ENCODE assay signal across 24 cellular contexts in the genomic region with DNA sequence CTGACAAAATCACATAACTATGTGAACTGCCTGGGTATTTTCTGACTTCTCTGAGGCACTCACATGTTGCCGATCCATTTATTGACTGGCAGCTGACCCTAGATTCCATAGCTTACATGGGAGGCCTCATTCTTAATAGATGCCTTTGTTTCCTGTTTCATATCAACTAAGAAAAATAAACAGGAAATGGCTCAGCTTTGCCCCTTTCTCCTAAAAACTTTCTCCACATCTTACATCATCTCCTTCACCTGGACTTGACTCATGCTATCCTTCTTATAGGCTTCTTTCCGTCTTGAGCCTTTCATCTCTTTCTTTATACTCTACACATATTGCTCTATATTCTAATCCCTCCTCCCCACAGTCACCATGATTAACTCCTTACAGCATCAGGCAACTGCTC. TPM values are rescaled to one million over a fixed set of nuclear protein-coding genes. Genes with fewer than 3 reads are reported as not detected.
"Had no signal": no experiment of that assay in that cellular context is flagged by ENCODE, and none has a peak within 500 bp of the region (broad histone marks: within the 10 kb centered on the region; RNA-seq: fewer than 3 reads in every experiment).

No MANE protein-coding gene starts in this region.

- H3K4me3 Mint-ChIP-seq: activated CD8-positive, alpha-beta T cell treated with anti-CD3 and anti-CD28 coated beads, Interleukin-2, amount 10 ng/mL, durations not matched to agents 7 days and 5 days; activated naive CD8-positive, alpha-beta T cell treated with anti-CD3 and anti-CD28 coated beads for 36 hours; activated T-cell treated with anti-CD3 and anti-CD28 coated beads, Interleukin-2, amount 50 U/mL, for 72 hours; brain; central memory CD8-positive, alpha-beta T cell; effector memory CD8-positive, alpha-beta T cell; naive thymus-derived CD8-positive, alpha-beta T cell; stimulated activated naive CD8-positive, alpha-beta T cell treated with anti-CD3 and anti-CD28 coated beads, Interleukin-15, Interleukin-2, amounts not matched to agents 100 ng/mL and 50 ng/mL, for 24 hours; T-helper 17 cell; type B pancreatic cell; WTC11 had no signal

- H3K9me3 Mint-ChIP-seq: activated naive CD8-positive, alpha-beta T cell treated with anti-CD3 and anti-CD28 coated beads for 36 hours; activated T-cell treated with anti-CD3 and anti-CD28 coated beads, Interleukin-2, amount 50 U/mL, for 72 hours; brain; central memory CD8-positive, alpha-beta T cell; effector memory CD8-positive, alpha-beta T cell; naive thymus-derived CD8-positive, alpha-beta T cell; stimulated activated naive CD8-positive, alpha-beta T cell treated with anti-CD3 and anti-CD28 coated beads, Interleukin-15, Interleukin-2, amounts not matched to agents 100 ng/mL and 50 ng/mL, for 24 hours; type B pancreatic cell; WTC11 had no signal

- ATAC-seq: activated CD8-positive, alpha-beta T cell treated with anti-CD3 and anti-CD28 coated beads, Interleukin-2, amount 10 ng/mL, durations not matched to agents 7 days and 5 days; activated T-cell treated with anti-CD3 and anti-CD28 coated beads, Interleukin-2, amount 50 U/mL, for 72 hours; effector memory CD8-positive, alpha-beta T cell; naive thymus-derived CD8-positive, alpha-beta T cell; pancreas; T-helper 17 cell; WTC11 had no signal

- H3K4me3 ChIP-seq: left ventricle myocardium inferior, pancreas, sigmoid colon, spleen, suprapubic skin had no signal

- H3K27ac ChIP-seq: left ventricle myocardium inferior, pancreas, sigmoid colon, spleen, suprapubic skin had no signal

- H3K27me3 Mint-ChIP-seq: activated naive CD8-positive, alpha-beta T cell treated with anti-CD3 and anti-CD28 coated beads for 36 hours; central memory CD8-positive, alpha-beta T cell; naive thymus-derived CD8-positive, alpha-beta T cell; stimulated activated naive CD8-positive, alpha-beta T cell treated with anti-CD3 and anti-CD28 coated beads, Interleukin-15, Interleukin-2, amounts not matched to agents 100 ng/mL and 50 ng/mL, for 24 hours; type B pancreatic cell had no signal

- DNase-seq: activated CD4-positive, alpha-beta T cell treated with anti-CD3 and anti-CD28 coated beads for 48 hours; activated CD8-positive, alpha-beta memory T cell treated with anti-CD3 and anti-CD28 coated beads, Interleukin-2, amount 50 U/mL, for 4 hours; activated CD8-positive, alpha-beta T cell treated with anti-CD3 and anti-CD28 coated beads, Interleukin-2, amount 10 ng/mL, durations not matched to agents 7 days and 5 days; activated gamma-delta T cell treated with Interleukin-2 at 50 U/mL for 16 hours; activated naive CD8-positive, alpha-beta T cell treated with anti-CD3 and anti-CD28 coated beads for 36 hours; activated T-cell treated with anti-CD3 and anti-CD28 coated beads, Interleukin-2, amount 50 U/mL, for 72 hours; amygdala; effector memory CD8-positive, alpha-beta T cell; erythroblast; kidney; left ventricle myocardium inferior; mesenchymal stem cell; naive thymus-derived CD8-positive, alpha-beta T cell; pancreas; sigmoid colon; spleen; T-helper 17 cell had no signal

- H3K36me3 Mint-ChIP-seq: WTC11 had no signal

- H3K4me1 Mint-ChIP-seq: brain, WTC11 had no signal

- H3K27ac Mint-ChIP-seq: activated CD8-positive, alpha-beta T cell treated with anti-CD3 and anti-CD28 coated beads, Interleukin-2, amount 10 ng/mL, durations not matched to agents 7 days and 5 days; activated naive CD8-positive, alpha-beta T cell treated with anti-CD3 and anti-CD28 coated beads for 36 hours; activated T-cell treated with anti-CD3 and anti-CD28 coated beads, Interleukin-2, amount 50 U/mL, for 72 hours; brain; effector memory CD8-positive, alpha-beta T cell; stimulated activated naive CD8-positive, alpha-beta T cell treated with anti-CD3 and anti-CD28 coated beads, Interleukin-15, Interleukin-2, amounts not matched to agents 100 ng/mL and 50 ng/mL, for 24 hours; T-helper 17 cell; type B pancreatic cell; WTC11 had no signal

RNA-seq across cellular contexts. Expression of a gene that starts 58.2 kb away (rescaled TPM):
- total RNA-seq: activated CD8-positive, alpha-beta T cell treated with anti-CD3 and anti-CD28 coated beads, Interleukin-2, amount 10 ng/mL, durations not matched to agents 7 days and 5 days; activated naive CD8-positive, alpha-beta T cell treated with anti-CD3 and anti-CD28 coated beads for 36 hours; activated T-cell treated with anti-CD3 and anti-CD28 coated beads, Interleukin-2, amount 50 U/mL, for 72 hours; kidney; left ventricle myocardium inferior; mucosa of gallbladder; naive thymus-derived CD8-positive, alpha-beta T cell; pancreas; spleen; suprapubic skin; T-helper 17 cell; WTC11 had no signal
